In the genomic region with DNA sequence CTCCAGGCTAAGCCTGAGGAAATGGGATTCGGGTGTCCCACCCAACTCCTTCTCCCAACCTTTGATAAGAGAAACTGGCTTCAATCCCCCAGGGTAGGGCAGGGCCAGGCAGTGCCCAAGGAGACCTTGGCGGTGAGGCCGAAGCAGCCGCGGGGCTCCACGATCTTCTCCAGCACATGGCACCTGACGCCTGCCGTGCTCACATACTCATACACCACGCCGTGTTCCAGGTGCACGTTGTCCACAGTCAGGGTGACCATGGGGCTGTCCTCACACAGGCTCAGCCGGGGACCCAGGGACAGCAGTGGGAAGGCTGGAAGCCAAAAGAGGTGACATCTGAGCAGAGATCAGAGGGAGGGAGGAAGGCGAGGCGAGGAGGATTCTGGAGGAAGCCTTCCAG, we compare ENCODE assay signal across 21 cellular contexts.
DNase-seq lines count a peak whose midpoint lies in the region; ATAC-seq, FAIRE-seq and TF ChIP-seq lines count a peak whose summit lies in the region.
"Had no signal": no experiment of that assay in that cellular context is flagged by ENCODE, and none has a peak within 500 bp of the region (broad histone marks: within the 10 kb centered on the region; RNA-seq: fewer than 3 reads in every experiment).

No MANE protein-coding gene starts in this region.

- intact Hi-C loops in HepG2 (cut with micrococcal nuclease; ENCODE audit: unreplicated experiment) = no loop called here
- intact Hi-C loops in right lobe of liver (cut with DNase I) = no loop called here
- intact Hi-C loops in GM12878 (cut with micrococcal nuclease; ENCODE audit: unreplicated experiment) = loop anchor here (10.0 kb wide), 1 partner anchor 314 kb away; no protein-coding TSS in a partner anchor

- no peak for DNase-seq in HepG2 (ENCODE audit: low spot score)
- no peak for DNase-seq in right lobe of liver
- no peak for DNase-seq in GM12878 (ENCODE audit: low read depth, low spot score)
- DNase-seq in memory B cell (ENCODE audit: low spot score in 2 of 2) = no peak
- no peak for DNase-seq in NCI-H2196 treated with DMSO at 0.1 percent for 48 hours (lab: John Stamatoyannopoulos, UW; ENCODE audit: unreplicated experiment)
- DNase-seq: H7; NCI-H1105 treated with DMSO at 0.1 percent for 48 hours; NCI-H1694; NCI-H510A; NCI-H748 treated with DMSO at 0.1 percent for 48 hours; NK-92 treated with Interleukin-12 subunit alpha and Interleukin-12 subunit beta, amount 100 ng/mL, for 24 hours; SHP77 had no signal

- H3K4me3 ChIP-seq in HepG2 (replicated peaks in 1 of 3; ENCODE audit: insufficient read depth in 1 of 3, low read depth in 2 of 3, low read length in 3 of 3) (no peak overlapping the region), right lobe of liver (no peak overlapping the region), GM12878 (no peak overlapping the region)
- H3K4me3 ChIP-seq: BLaER1 treated with 17β-estradiol and CSF1 and Interleukin-3, amounts not matched to agents 10 nM and 100 nM; K562; SK-N-MC had no signal

- no peak for FAIRE-seq in HepG2 (lab: Jason Lieb, UNC)
- FAIRE-seq in GM12878 (lab: Jason Lieb, UNC) = no peak
- FAIRE-seq: D721Med, GM12892, GM18507, K562, RCC 7860 had no signal

- BruUV-seq in HepG2 (replicated peaks; lab: Mats Ljungman, UMichigan) (no TSS peak), GM12878 (replicated peaks; lab: Mats Ljungman, UMichigan) (no TSS peak)

- no peaks in the 10 kb centered on the region for H3K27me3 Mint-ChIP-seq in memory B cell

- TF ChIP-seq POLR2A in HepG2 (IDR thresholded peaks at IDR 0.05; ENCODE audit: insufficient read depth in 1 of 2, low read depth in 2 of 2, low read length in 2 of 2) = no peak
- no peak for TF ChIP-seq POLR2A in right lobe of liver (IDR thresholded peaks at IDR 0.05)
- TF ChIP-seq POLR2A in GM12878 (IDR thresholded peaks at IDR 0.05; ENCODE audit: low read depth, low read length) = 0 out of 2 replicates have a peak, but pooled peaks have one; percentile 29

- no peaks in the 10 kb centered on the region for H3K9me3 Mint-ChIP-seq in memory B cell

- CTCF ChIA-PET in HepG2 (lab: Yijun Ruan, JAX; ENCODE audit: low intra/inter-chr PET ratio, low total read pairs) = interaction anchor here (1.3 kb wide), 1 partner anchor 254 kb away, joined by 4 read pairs; no protein-coding TSS in a partner anchor
- CTCF ChIA-PET in GM12878 (lab: Yijun Ruan, JAX) = no interaction called here

- H3K27ac Mint-ChIP-seq in memory B cell = peak overlapping the region; percentile 33

- no peaks in the 10 kb centered on the region for H3K36me3 ChIP-seq in HepG2 (replicated peaks in 1 of 2; ENCODE audit: control insufficient read depth in 1 of 2, insufficient read depth in 2 of 2, low read length in 2 of 2)
- peaks cover 0 to 12% (median 0%) of the 10 kb centered on the region in 4 donors for H3K36me3 ChIP-seq in right lobe of liver
- peaks cover 60 to 62% of the 10 kb centered on the region in 2 experiments for H3K36me3 ChIP-seq in GM12878 (ENCODE audit: control insufficient read depth in 2 of 2, insufficient read depth in 2 of 2, low read length in 1 of 2)

- SMC1A ChIA-PET in GM12878 (lab: Charles Lee; ENCODE audit: uncharacterized antibody, unreplicated experiment) = no interaction called here

- H2AFZ ChIP-seq in HepG2 (ENCODE audit: low read length) = no peak overlapping the region
- no peak overlapping the region for H2AFZ ChIP-seq in GM12878 (ENCODE audit: control insufficient read depth, low read depth, low read length)

- H3K9me3 ChIP-seq in HepG2 (ENCODE audit: low read length) = no peaks in the 10 kb centered on the region
- no peaks in the 10 kb centered on the region for H3K9me3 ChIP-seq in right lobe of liver
- no peaks in the 10 kb centered on the region for H3K9me3 ChIP-seq in GM12878 (replicated peaks; ENCODE audit: control insufficient read depth, insufficient read depth, low read length)
- H3K9me3 ChIP-seq: BLaER1 treated with 17β-estradiol and CSF1 and Interleukin-3, amounts not matched to agents 10 nM and 100 nM had no signal

- TF ChIP-seq EP300 in HepG2 (IDR thresholded peaks at IDR 0.05; ENCODE audit: low read depth in 2 of 2, low read length in 2 of 2) = no peak
- no peak for TF ChIP-seq EP300 in HepG2 (CRISPR knock-in tag; IDR thresholded peaks at IDR 0.05; ENCODE audit: borderline replicate concordance)
- no peak for TF ChIP-seq EP300 in GM12878 (IDR thresholded peaks at IDR 0.05; ENCODE audit: borderline replicate concordance in 1 of 2, control insufficient read depth in 1 of 2, low read depth in 2 of 2, low read length in 2 of 2)

- H3K9ac ChIP-seq in HepG2 (ENCODE audit: insufficient read depth, low read depth, low read length) = no peak overlapping the region
- H3K9ac ChIP-seq in GM12878 (ENCODE audit: control insufficient read depth, insufficient read depth, low read length) = no peak overlapping the region
- H3K9ac ChIP-seq: BLaER1 treated with 17β-estradiol and CSF1 and Interleukin-3, amounts not matched to agents 10 nM and 100 nM had no signal

- no peak overlapping the region for H3K4me2 ChIP-seq in HepG2 (ENCODE audit: low read depth, low read length)
- H3K4me2 ChIP-seq in GM12878 (ENCODE audit: control insufficient read depth, insufficient read depth) = no peak overlapping the region
- H3K4me2 ChIP-seq: BLaER1 treated with 17β-estradiol and CSF1 and Interleukin-3, amounts not matched to agents 10 nM and 100 nM had no signal

- H3K4me1 Mint-ChIP-seq in memory B cell = no peaks in the 10 kb centered on the region

- H4K20me1 ChIP-seq in HepG2 (ENCODE audit: insufficient read depth, low read length) = no peaks in the 10 kb centered on the region
- H4K20me1 ChIP-seq in GM12878 (ENCODE audit: control insufficient read depth, insufficient read depth) = no peaks in the 10 kb centered on the region

- WGBS in HepG2 (ENCODE audit: low lambda C conversion rate) = 44% methylated on average over 14 of the region's 14 CpGs
- 94% methylated on average over 7 of the region's 14 CpGs for WGBS in right lobe of liver (ENCODE audit: insufficient coverage, low coverage, low lambda C conversion rate, missing lambda C conversion rate)
- 91% methylated on average over 14 of the region's 14 CpGs for WGBS in GM12878 (ENCODE audit: insufficient coverage, insufficient replicate concordance, low lambda C conversion rate, missing lambda C conversion rate)

- no peak for ATAC-seq in HepG2
- ATAC-seq in right lobe of liver = no peak
- no peak for ATAC-seq in GM12878
- no peak for ATAC-seq in memory B cell (ENCODE audit: low read depth)
- no peak for ATAC-seq in GM18517 (IDR thresholded peaks at IDR 0.05; ENCODE audit: unreplicated experiment)
- no peak for ATAC-seq in GM21390 (IDR thresholded peaks at IDR 0.05; ENCODE audit: unreplicated experiment)
- ATAC-seq: K562 had no signal

- in situ Hi-C loops in HepG2 (cut with HindIII; ENCODE audit: extremely low pct_ligation_motif_present, low pct_unique_long_range_greater_than_20kb) = no loop called here
- in situ Hi-C loops in GM12878 (cut with MboI) = no loop called here

- TF ChIP-seq CTCF in HepG2 (CRISPR knock-in tag; IDR thresholded peaks at IDR 0.05) = no peak
- no peak for TF ChIP-seq CTCF in right lobe of liver (IDR thresholded peaks at IDR 0.05)
- TF ChIP-seq CTCF in GM12878 (IDR thresholded peaks at IDR 0.05 in 2 of 3, conservative IDR thresholded peaks at IDR 0.05 in 1 of 3; ENCODE audit: control insufficient read depth in 2 of 3, extremely low read depth in 1 of 3, insufficient read depth in 1 of 3, low read depth in 3 of 3, low read length in 3 of 3) = no peak

- RAD21 ChIA-PET in GM12878 (lab: Charles Lee; ENCODE audit: unreplicated experiment) = no interaction called here

- TF ChIP-seq RAD21 in HepG2 (CRISPR knock-in tag; IDR thresholded peaks at IDR 0.05) = no peak
- TF ChIP-seq RAD21 in GM12878 (IDR thresholded peaks at IDR 0.05; ENCODE audit: insufficient read depth, low read depth, low read length) = no peak

- no peak overlapping the region for H3K27ac ChIP-seq in HepG2 (ENCODE audit: extremely low read length, insufficient read depth, low read length)
- no peak overlapping the region for H3K27ac ChIP-seq in right lobe of liver
- H3K27ac ChIP-seq in GM12878 (ENCODE audit: control insufficient read depth, insufficient read depth) = no peak overlapping the region
- H3K27ac ChIP-seq: BLaER1 treated with 17β-estradiol and CSF1 and Interleukin-3, amounts not matched to agents 10 nM and 100 nM; SK-N-MC had no signal

- POLR2A ChIA-PET in HepG2 (lab: Yijun Ruan, JAX) (no interaction called here), GM12878 (lab: Charles Lee) (no interaction called here)

- no peaks in the 10 kb centered on the region for H3K4me1 ChIP-seq in HepG2 (ENCODE audit: insufficient read depth, low read length)
- peaks cover 0 to 2% (median 0%) of the 10 kb centered on the region in 4 donors for H3K4me1 ChIP-seq in right lobe of liver
- H3K4me1 ChIP-seq in GM12878 (ENCODE audit: control insufficient read depth, insufficient read depth, low read length) = no peaks in the 10 kb centered on the region

- no peak overlapping the region for H3K4me3 Mint-ChIP-seq in memory B cell

- H3K36me3 Mint-ChIP-seq in memory B cell = peaks cover 28% of the 10 kb centered on the region

- H3K27me3 ChIP-seq in HepG2 (ENCODE audit: control insufficient read depth in 1 of 2, insufficient read depth in 2 of 2, low read length in 2 of 2) (peaks cover 5 to 41% of the 10 kb centered on the region in 2 experiments; a peak in 3 of 5 replicates), right lobe of liver (no peaks in the 10 kb centered on the region), GM12878 (replicated peaks in 1 of 2; ENCODE audit: control insufficient read depth in 2 of 2, insufficient read depth in 2 of 2, low read length in 1 of 2) (no peaks in the 10 kb centered on the region)
- H3K27me3 ChIP-seq: BLaER1 treated with 17β-estradiol and CSF1 and Interleukin-3, amounts not matched to agents 10 nM and 100 nM had no signal

- H3K79me2 ChIP-seq in HepG2 (ENCODE audit: insufficient read depth, low read length) (no peaks in the 10 kb centered on the region), GM12878 (ENCODE audit: control insufficient read depth, insufficient read depth, low read length) (no peaks in the 10 kb centered on the region)

TF ChIP-seq in HepG2, 621 proteins besides CTCF, POLR2A, EP300 and RAD21 (continues in another document):
- TF ChIP-seq ZNF331 (CRISPR knock-in tag; IDR thresholded peaks at IDR 0.05) (no peak), RXRB (CRISPR knock-in tag; IDR thresholded peaks at IDR 0.05; ENCODE audit: borderline replicate concordance) (no peak), ZNF382 (CRISPR knock-in tag; IDR thresholded peaks at IDR 0.05; ENCODE audit: borderline replicate concordance) (no peak), ZNF143 (CRISPR knock-in tag; IDR thresholded peaks at IDR 0.05) (no peak), MED8 (CRISPR knock-in tag; IDR thresholded peaks at IDR 0.05; ENCODE audit: insufficient replicate concordance) (no peak)
